1 cellular context compared by ENCODE assay signal in the genomic region with DNA sequence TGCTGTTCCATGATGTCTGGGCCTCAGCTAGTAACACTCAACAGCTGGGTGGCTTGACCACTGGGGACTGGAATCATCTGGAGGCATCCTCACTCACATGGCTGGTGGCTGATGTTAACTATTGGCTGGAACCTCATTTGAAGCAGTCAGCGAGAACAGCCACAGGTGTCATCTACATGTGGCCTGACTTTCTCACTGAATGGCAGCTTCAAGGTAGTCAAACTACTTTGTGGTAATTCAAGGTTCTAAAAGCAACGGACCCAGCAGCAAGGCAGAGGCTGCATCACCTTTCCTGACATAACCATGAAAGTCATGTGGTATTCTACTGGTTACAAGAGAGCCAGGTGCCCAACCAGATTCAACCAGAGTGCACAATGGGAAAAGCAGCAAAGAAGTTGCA.
TF ChIP-seq lines count a peak whose summit lies in the region.

No MANE protein-coding gene starts in this region.

TF ChIP-seq in GM23338, 12 proteins besides CTCF, POLR2A, EP300 and RAD21 (continued from another document):
- no peak for TF ChIP-seq CREB1 (CRISPR knock-in tag; IDR thresholded peaks at IDR 0.05; ENCODE audit: low read depth)
- TF ChIP-seq, protein P1, sequence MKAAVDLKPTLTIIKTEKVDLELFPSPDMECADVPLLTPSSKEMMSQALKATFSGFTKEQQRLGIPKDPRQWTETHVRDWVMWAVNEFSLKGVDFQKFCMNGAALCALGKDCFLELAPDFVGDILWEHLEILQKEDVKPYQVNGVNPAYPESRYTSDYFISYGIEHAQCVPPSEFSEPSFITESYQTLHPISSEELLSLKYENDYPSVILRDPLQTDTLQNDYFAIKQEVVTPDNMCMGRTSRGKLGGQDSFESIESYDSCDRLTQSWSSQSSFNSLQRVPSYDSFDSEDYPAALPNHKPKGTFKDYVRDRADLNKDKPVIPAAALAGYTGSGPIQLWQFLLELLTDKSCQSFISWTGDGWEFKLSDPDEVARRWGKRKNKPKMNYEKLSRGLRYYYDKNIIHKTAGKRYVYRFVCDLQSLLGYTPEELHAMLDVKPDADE (IDR thresholded peaks at IDR 0.05) = no peak
- no peak for TF ChIP-seq STAT1 (IDR thresholded peaks at IDR 0.05; ENCODE audit: unreplicated experiment)
- TF ChIP-seq POLR2AphosphoS5 (IDR thresholded peaks at IDR 0.05; ENCODE audit: low read depth) = no peak
- TF ChIP-seq EZH2 (IDR thresholded peaks at IDR 0.05; ENCODE audit: low read depth, unreplicated experiment) = no peak
- TF ChIP-seq ZNF462 (CRISPR knock-in tag; IDR thresholded peaks at IDR 0.05) = no peak
- no peak for TF ChIP-seq JUNB (IDR thresholded peaks at IDR 0.05; ENCODE audit: unreplicated experiment)
- no peak for TF ChIP-seq EZH2phosphoT487 (IDR thresholded peaks at IDR 0.05; ENCODE audit: unreplicated experiment)
- TF ChIP-seq ZNF114 (CRISPR knock-in tag; IDR thresholded peaks at IDR 0.05) = no peak
- no peak for TF ChIP-seq REST (IDR thresholded peaks at IDR 0.05; ENCODE audit: unreplicated experiment)
- no peak for TF ChIP-seq ZNF331 (CRISPR knock-in tag; IDR thresholded peaks at IDR 0.05; ENCODE audit: low read depth)
